17 cellular contexts compared by ENCODE assay signal in the genomic region with DNA sequence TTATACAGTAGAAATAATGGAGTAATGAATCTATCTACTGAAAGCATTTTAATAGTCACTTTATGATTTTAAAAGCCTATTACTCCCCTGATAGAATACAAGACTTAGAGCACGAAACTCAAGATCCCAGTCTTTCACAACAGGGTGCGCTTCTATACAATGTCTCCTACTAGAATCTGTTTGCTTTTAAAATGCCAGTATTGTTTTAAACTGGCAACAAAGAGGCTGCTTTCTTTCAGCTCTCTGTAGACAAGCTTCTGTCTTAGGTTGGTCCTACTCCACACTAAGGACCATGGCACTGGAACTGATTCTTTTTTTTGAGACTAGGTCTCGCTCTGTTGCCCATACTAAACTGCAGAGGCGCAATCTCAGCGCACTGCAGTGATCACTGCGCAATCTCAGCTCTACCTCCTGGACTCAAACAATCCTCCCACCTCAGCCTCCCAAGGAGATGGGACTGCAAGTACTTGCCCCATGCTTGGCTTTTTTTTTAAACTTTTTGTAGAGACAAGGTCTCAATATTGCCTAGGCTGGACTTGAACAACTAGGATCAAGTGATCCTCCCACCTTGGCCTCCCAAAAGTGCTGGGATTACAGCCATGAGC. TPM values are rescaled to one million over a fixed set of nuclear protein-coding genes. Genes with fewer than 3 reads are reported as not detected.
DNase-seq lines count a peak whose midpoint lies in the region; ATAC-seq, FAIRE-seq and TF ChIP-seq lines count a peak whose summit lies in the region.
"Had no signal": no experiment of that assay in that cellular context is flagged by ENCODE, and none has a peak within 500 bp of the region (broad histone marks: within the 10 kb centered on the region; RNA-seq: fewer than 3 reads in every experiment).

No MANE protein-coding gene starts in this region.

- H3K36me3 Mint-ChIP-seq in CD4-positive, CD25-positive, alpha-beta regulatory T cell, result peaks cover 18% of the 10 kb centered on the region
- no peaks in the 10 kb centered on the region for H3K36me3 Mint-ChIP-seq in neural crest cell (ENCODE audit: low read depth)

- no peak overlapping the region for H3K4me2 ChIP-seq in K562 (ENCODE audit: insufficient read depth, low read length)

- H3K79me2 ChIP-seq in K562 (ENCODE audit: control insufficient read depth, insufficient read depth, low read length), result peaks cover 67% of the 10 kb centered on the region

- CTCF ChIA-PET in K562 (lab: Yijun Ruan, JAX; ENCODE audit: low intra/inter-chr PET ratio), result no interaction called here

- H3K27me3 ChIP-seq in CD4-positive, CD25-positive, alpha-beta regulatory T cell (ENCODE audit: control insufficient read depth, insufficient read depth, low read length), result no peaks in the 10 kb centered on the region
- H3K27me3 ChIP-seq in HUES6 (ENCODE audit: control insufficient read depth, insufficient read depth, low read length) (no peaks in the 10 kb centered on the region), K562 (ENCODE audit: control insufficient read depth in 2 of 2, insufficient read depth in 2 of 2, low read length in 2 of 2) (no peaks in the 10 kb centered on the region)
- H3K27me3 ChIP-seq: tibial nerve had no signal

- BruUV-seq in K562 (replicated peaks; lab: Mats Ljungman, UMichigan), result no TSS peak

- WGBS in K562 (ENCODE audit: insufficient coverage, low coverage, missing lambda C conversion rate), result 90% methylated on average over 6 of the region's 6 CpGs

- TF ChIP-seq EP300 in K562 (IDR thresholded peaks at IDR 0.05; ENCODE audit: low read length), result no peak

- no peaks in the 10 kb centered on the region for H3K9me1 ChIP-seq in K562 (ENCODE audit: control insufficient read depth, insufficient read depth, low read length)

- peaks cover 7% of the 10 kb centered on the region for H3K36me3 ChIP-seq in CD4-positive, CD25-positive, alpha-beta regulatory T cell (ENCODE audit: control insufficient read depth, insufficient read depth, low read length)
- peaks cover 19% of the 10 kb centered on the region; the same call in 1 of the 2 replicates for H3K36me3 ChIP-seq in HUES6 (ENCODE audit: control insufficient read depth, insufficient read depth, low read length)
- H3K36me3 ChIP-seq in K562 (ENCODE audit: control insufficient read depth, insufficient read depth, low read length), result peaks cover 39% of the 10 kb centered on the region

- intact Hi-C loops in K562 (cut with micrococcal nuclease), result no loop called here

- in situ Hi-C loops in K562 (cut with MboI), result no loop called here

- TF ChIP-seq RAD21 in K562 (CRISPR knock-in tag; conservative IDR thresholded peaks at IDR 0.05 in 1 of 2, IDR thresholded peaks at IDR 0.05 in 1 of 2), result no peak

- no peak overlapping the region for H3K4me3 Mint-ChIP-seq in CD4-positive, CD25-positive, alpha-beta regulatory T cell
- peak overlapping the region; percentile 10 for H3K4me3 Mint-ChIP-seq in neural crest cell

- POLR2A ChIA-PET in K562 (lab: Yijun Ruan, JAX), result interaction anchor here (0.6 to 1.2 kb wide), 3 partner anchors 15 to 275 kb away, joined by 3 to 5 read pairs (median 3); partner anchors contain the start of gene PEX19

- peak overlapping the region; percentile 54 to 82 (median 76) for H3K27ac Mint-ChIP-seq in CD4-positive, CD25-positive, alpha-beta regulatory T cell
- peak overlapping the region; percentile 63 for H3K27ac Mint-ChIP-seq in neural crest cell (ENCODE audit: unreplicated experiment)

- H2AFZ ChIP-seq in K562 (ENCODE audit: low read depth, low read length), result no peak overlapping the region

- H3K4me3 ChIP-seq in CD4-positive, CD25-positive, alpha-beta regulatory T cell (ENCODE audit: low read depth, low read length), result no peak overlapping the region
- H3K4me3 ChIP-seq in HUES6 (ENCODE audit: low read depth, low read length) (no peak overlapping the region), K562 (no peak overlapping the region)
- H3K4me3 ChIP-seq: tibial nerve had no signal

- no peaks in the 10 kb centered on the region for H3K27me3 Mint-ChIP-seq in CD4-positive, CD25-positive, alpha-beta regulatory T cell
- H3K27me3 Mint-ChIP-seq in neural crest cell (ENCODE audit: low read depth), result no peaks in the 10 kb centered on the region

- TF ChIP-seq POLR2A in K562 (conservative IDR thresholded peaks at IDR 0.05), result no peak

- no peaks in the 10 kb centered on the region for H3K9me3 ChIP-seq in CD4-positive, CD25-positive, alpha-beta regulatory T cell (ENCODE audit: control insufficient read depth in 2 of 2, low read length in 2 of 2)
- no peaks in the 10 kb centered on the region for H3K9me3 ChIP-seq in HUES6 (ENCODE audit: control insufficient read depth, insufficient read depth, low read depth, low read length)
- no peaks in the 10 kb centered on the region for H3K9me3 ChIP-seq in K562 (replicated peaks; ENCODE audit: control insufficient read depth, insufficient read depth, low read depth, low read length)
- H3K9me3 ChIP-seq: tibial nerve had no signal

- no peaks in the 10 kb centered on the region for H4K20me1 ChIP-seq in K562 (replicated peaks; ENCODE audit: control insufficient read depth, insufficient read depth, low read length)

- ATAC-seq in CD4-positive, CD25-positive, alpha-beta regulatory T cell (ENCODE audit: low read depth in 2 of 2), result no peak
- ATAC-seq in K562 (no peak), GM18517 (IDR thresholded peaks at IDR 0.05; ENCODE audit: unreplicated experiment) (no peak)
- no peak for ATAC-seq in activated CD4-positive, CD25-positive, alpha-beta regulatory T cell treated with anti-CD3 and anti-CD28 coated beads, Interleukin-2, amount 50 U/mL, for 24 hours

- no peak overlapping the region for H3K27ac ChIP-seq in CD4-positive, CD25-positive, alpha-beta regulatory T cell (ENCODE audit: insufficient read depth, low read length, poor library complexity, severe bottlenecking)
- H3K27ac ChIP-seq in HUES6 (ENCODE audit: low read depth, low read length) (no peak overlapping the region), K562 (ENCODE audit: extremely low read depth, low read depth, low read length) (no peak overlapping the region)

- no peak for DNase-seq in CD4-positive, CD25-positive, alpha-beta regulatory T cell
- DNase-seq in K562 (ENCODE audit: extremely low read depth in 1 of 4, low spot score in 3 of 4) (no peak), neural crest cell (ENCODE audit: low read depth, low spot score) (no peak), iPS-NIHi11 (ENCODE audit: low spot score) (no peak), SIG-M5 (lab: John Stamatoyannopoulos, UW) (no peak)
- DNase-seq: activated CD4-positive, CD25-positive, alpha-beta regulatory T cell; amygdala; cortex of kidney; NCI-H2081; NCI-H748 treated with DMSO at 0.1 percent for 48 hours; stimulated activated CD4-positive, alpha-beta T cell treated with anti-CD3 and anti-CD28 coated beads, Interleukin-2, amount 100 ng/mL, for 24 hours; T-helper 1 cell had no signal

- FAIRE-seq in K562 (lab: Jason Lieb, UNC), result no peak
- FAIRE-seq: HTR-8/SVneo had no signal

- peaks cover 21 to 66% (median 40%) of the 10 kb centered on the region in 4 donors for H3K4me1 Mint-ChIP-seq in CD4-positive, CD25-positive, alpha-beta regulatory T cell
- peaks cover 38% of the 10 kb centered on the region for H3K4me1 Mint-ChIP-seq in neural crest cell

- H3K9ac ChIP-seq in HUES6 (ENCODE audit: low read length), result peak overlapping the region; percentile 5
- no peak overlapping the region for H3K9ac ChIP-seq in K562 (ENCODE audit: insufficient read depth in 1 of 2, low read depth in 2 of 2, low read length in 2 of 2)

- TF ChIP-seq CTCF in K562 (IDR thresholded peaks at IDR 0.05 in 2 of 3, conservative IDR thresholded peaks at IDR 0.05 in 1 of 3; ENCODE audit: insufficient read depth in 2 of 3, low read depth in 1 of 3, low read length in 3 of 3) (no peak), neural crest cell (conservative IDR thresholded peaks at IDR 0.05) (no peak)

- H3K9me3 Mint-ChIP-seq in CD4-positive, CD25-positive, alpha-beta regulatory T cell, result no peaks in the 10 kb centered on the region
- no peaks in the 10 kb centered on the region for H3K9me3 Mint-ChIP-seq in neural crest cell

- H3K4me1 ChIP-seq in CD4-positive, CD25-positive, alpha-beta regulatory T cell (ENCODE audit: control insufficient read depth, insufficient read depth, low read length, poor library complexity, severe bottlenecking), result peaks cover 28% of the 10 kb centered on the region
- peaks cover 17% of the 10 kb centered on the region for H3K4me1 ChIP-seq in HUES6 (ENCODE audit: control insufficient read depth, insufficient read depth, low read length)
- H3K4me1 ChIP-seq in K562 (replicated peaks in 1 of 2; ENCODE audit: control insufficient read depth in 2 of 2, insufficient read depth in 2 of 2, low read length in 2 of 2), result peaks cover 0 to 12% of the 10 kb centered on the region in 2 experiments; a peak in 2 of 5 replicates

RNA-seq across cellular contexts. Expression of gene DCAF8, which starts 4.8 kb away (rescaled TPM):
- total RNA-seq in CD4-positive, CD25-positive, alpha-beta regulatory T cell, result 182 TPM
- 10 to 100 TPM; 50.3 to 74.1 (median 54.9) TPM for polyA plus RNA-seq in CD4-positive, CD25-positive, alpha-beta regulatory T cell
- total RNA-seq in K562 (2011; cell fraction: chromatin; rRNA removed; ENCODE audit: low replicate concordance), result 485 and 515 TPM in 2 replicates
- total RNA-seq in K562 (2011; cell fraction: nucleolus; rRNA removed), result 264 and 276 TPM in 2 replicates
- 392 and 493 TPM in 2 replicates for total RNA-seq in K562 (2011; cell fraction: nucleoplasm; rRNA removed)
- total RNA-seq in K562 (2014; rRNA removed) (75.7 and 94.4 TPM in 2 replicates), K562 (2014; rRNA removed; fragmentation: Illumina TruSeq; extraction: Trizol) (67.3 and 75.3 TPM in 2 replicates), K562 (2015; rRNA removed; fragmentation: Illumina TruSeq; extraction: Trizol) (77.7 and 81.3 TPM in 2 replicates), K562 (2021) (86.0 and 110 TPM in 2 replicates), neural crest cell (124 and 130 TPM in 2 replicates)
- polyA plus RNA-seq in K562 (2011; rRNA removed) (149 and 163 TPM in 2 replicates), K562 (2014; fragmentation: Illumina TruSeq; extraction: Trizol) (91.0 and 94.6 TPM in 2 replicates), K562 (2014; fragmentation: Nextera tagmentation; extraction: Ambion mirVana) (10 to 100 TPM; 11.6 to 19.5 TPM), K562 (2014; rRNA removed) (95.1 and 118 TPM in 2 replicates)
- 70.9 and 90.7 TPM in 2 replicates for polyA plus RNA-seq in K562 (2011; cell fraction: cytosol; rRNA removed)
- polyA plus RNA-seq in K562 (2011; cell fraction: nucleus; rRNA removed), result 1,126 and 1,145 TPM in 2 replicates
- 82.3 and 103 TPM in 2 replicates for polyA plus RNA-seq in K562 (2012)
- 113 and 120 TPM in 2 replicates for polyA minus RNA-seq in K562 (2011; rRNA and poly(A)+ RNA removed)
- polyA minus RNA-seq in K562 (2011; cell fraction: cytosol; rRNA and poly(A)+ RNA removed), result 30.9 and 45.8 TPM in 2 replicates
- 206 and 317 TPM in 2 replicates for polyA minus RNA-seq in K562 (2011; cell fraction: nucleus; rRNA and poly(A)+ RNA removed)

RNA-seq across cellular contexts. Expression of gene PEX19, which starts 27.4 kb away (rescaled TPM):
- 44.4 TPM for total RNA-seq in CD4-positive, CD25-positive, alpha-beta regulatory T cell
- 10 to 100 TPM; 55.6 to 61.5 (median 58.8) TPM for polyA plus RNA-seq in CD4-positive, CD25-positive, alpha-beta regulatory T cell
- total RNA-seq in K562 (2011; cell fraction: chromatin; rRNA removed; ENCODE audit: low replicate concordance), result 77.5 and 114 TPM in 2 replicates
- total RNA-seq in K562 (2011; cell fraction: nucleolus; rRNA removed), result 65.7 and 66.1 TPM in 2 replicates
- total RNA-seq in K562 (2011; cell fraction: nucleoplasm; rRNA removed), result 63.5 and 65.6 TPM in 2 replicates
- 35.6 and 36.5 TPM in 2 replicates for total RNA-seq in K562 (2014; rRNA removed)
- total RNA-seq in K562 (2014; rRNA removed; fragmentation: Illumina TruSeq; extraction: Trizol), result 44.5 and 51.3 TPM in 2 replicates
- total RNA-seq in K562 (2015; rRNA removed; fragmentation: Illumina TruSeq; extraction: Trizol), result 35.6 and 37.3 TPM in 2 replicates
- 60.2 and 64.9 TPM in 2 replicates for total RNA-seq in K562 (2021)
- 70.2 and 91.6 TPM in 2 replicates for polyA plus RNA-seq in K562 (2011; rRNA removed)
- 30.5 and 46.0 TPM in 2 replicates for polyA plus RNA-seq in K562 (2011; cell fraction: cytosol; rRNA removed)
- polyA plus RNA-seq in K562 (2011; cell fraction: nucleus; rRNA removed), result 65.1 and 108 TPM in 2 replicates
- 32.2 and 50.3 TPM in 2 replicates for polyA plus RNA-seq in K562 (2012)
- polyA plus RNA-seq in K562 (2014; fragmentation: Illumina TruSeq; extraction: Trizol), result 51.9 and 59.8 TPM in 2 replicates
- polyA plus RNA-seq in K562 (2014; fragmentation: Nextera tagmentation; extraction: Ambion mirVana), result 100 to 1,000 TPM in 1 of 2 experiments, 10 to 100 TPM in 1; 81.2 to 103 TPM
- polyA plus RNA-seq in K562 (2014; rRNA removed), result 32.5 and 33.7 TPM in 2 replicates
- polyA minus RNA-seq in K562 (2011; rRNA and poly(A)+ RNA removed), result 88.3 and 89.0 TPM in 2 replicates
- 17.8 and 19.0 TPM in 2 replicates for polyA minus RNA-seq in K562 (2011; cell fraction: cytosol; rRNA and poly(A)+ RNA removed)
- 39.7 and 59.8 TPM in 2 replicates for polyA minus RNA-seq in K562 (2011; cell fraction: nucleus; rRNA and poly(A)+ RNA removed)
- total RNA-seq in neural crest cell, result 85.5 and 87.4 TPM in 2 replicates

RNA-seq across cellular contexts. Expression of gene PEA15, which starts 52.3 kb away (rescaled TPM):
- total RNA-seq in CD4-positive, CD25-positive, alpha-beta regulatory T cell, result 21.5 TPM
- 10 to 100 TPM in 1 of 4 donors, 1 to 10 TPM in 3; 7.5 to 10.2 (median 8.3) TPM for polyA plus RNA-seq in CD4-positive, CD25-positive, alpha-beta regulatory T cell
- 10.6 and 15.9 TPM in 2 replicates for total RNA-seq in K562 (2011; cell fraction: chromatin; rRNA removed; ENCODE audit: low replicate concordance)
- 10.9 and 11.2 TPM in 2 replicates for total RNA-seq in K562 (2011; cell fraction: nucleolus; rRNA removed)
- 16.1 and 27.3 TPM in 2 replicates for total RNA-seq in K562 (2011; cell fraction: nucleoplasm; rRNA removed)
- total RNA-seq in K562 (2014; rRNA removed) (23.4 and 32.7 TPM in 2 replicates), K562 (2014; rRNA removed; fragmentation: Illumina TruSeq; extraction: Trizol) (43.0 and 43.5 TPM in 2 replicates), K562 (2015; rRNA removed; fragmentation: Illumina TruSeq; extraction: Trizol) (34.4 and 34.8 TPM in 2 replicates), K562 (2021) (32.3 and 35.4 TPM in 2 replicates), neural crest cell (113 and 117 TPM in 2 replicates)
- polyA plus RNA-seq in K562 (2011; rRNA removed) (78.7 and 139 TPM in 2 replicates), K562 (2014; fragmentation: Illumina TruSeq; extraction: Trizol) (155 and 175 TPM in 2 replicates), K562 (2014; fragmentation: Nextera tagmentation; extraction: Ambion mirVana) (10 to 100 TPM in 1 of 2 experiments, 1 to 10 TPM in 1; 8.2 to 11.9 TPM), K562 (2014; rRNA removed) (54.3 and 58.5 TPM in 2 replicates)
- 70.2 and 90.8 TPM in 2 replicates for polyA plus RNA-seq in K562 (2011; cell fraction: cytosol; rRNA removed)
- 36.1 and 50.9 TPM in 2 replicates for polyA plus RNA-seq in K562 (2011; cell fraction: nucleus; rRNA removed)
- polyA plus RNA-seq in K562 (2012), result 40.4 and 51.5 TPM in 2 replicates
- 35.0 and 68.8 TPM in 2 replicates for polyA minus RNA-seq in K562 (2011; rRNA and poly(A)+ RNA removed)
- polyA minus RNA-seq in K562 (2011; cell fraction: cytosol; rRNA and poly(A)+ RNA removed), result 23.9 and 34.5 TPM in 2 replicates
- polyA minus RNA-seq in K562 (2011; cell fraction: nucleus; rRNA and poly(A)+ RNA removed), result 5.3 and 7.7 TPM in 2 replicates
